Comparison of ENCODE assay signal across 8 cellular contexts in genomic region chr5:173055983-173056782, GRCh38. TPM values are rescaled to one million over a fixed set of nuclear protein-coding genes. Genes with fewer than 3 reads are reported as not detected.
DNase-seq lines count a peak whose midpoint lies in the region; ATAC-seq and TF ChIP-seq lines count a peak whose summit lies in the region.

Gene CREBRF, plus strand, starts transcription at chr5:173056352. Its CDS starts 24,424 bp downstream, at chr5:173080776.

- H3K27me3 Mint-ChIP-seq in activated CD4-positive, alpha-beta T cell treated with anti-CD3 and anti-CD28 coated beads for 36 hours, result no peaks in the 10 kb centered on the region

- H3K9ac ChIP-seq in BLaER1, result peak within 1 kb of the TSS; percentile 87

- DNase-seq in NCI-H524 treated with DMSO at 0.1 percent for 48 hours (lab: John Stamatoyannopoulos, UW) (peak; percentile 49), choroid plexus epithelial cell (ENCODE audit: low read depth) (peak; percentile 98), kidney tubule cell (ENCODE audit: low spot score) (peak; percentile 96)
- DNase-seq in activated CD4-positive, alpha-beta T cell treated with anti-CD3 and anti-CD28 coated beads for 36 hours, result peak; percentile 98
- DNase-seq in stimulated activated CD4-positive, alpha-beta T cell treated with anti-CD3 and anti-CD28 coated beads, Interleukin-1b, Interleukin-23, amount 100 ng/mL, for 1 hour (ENCODE audit: low read depth in 2 of 2), result peak; percentile 95

- H3K27ac ChIP-seq in BLaER1, result peak within 1 kb of the TSS; percentile 81

- peak within 1 kb of the TSS; percentile 99 for H3K4me3 ChIP-seq in BLaER1
- peak within 1 kb of the TSS; percentile 89 for H3K4me3 ChIP-seq in choroid plexus epithelial cell (ENCODE audit: low read depth, low read length)

- H3K4me1 ChIP-seq in BLaER1, result peaks cover 18% of the 10 kb centered on the region

- TF ChIP-seq CTCF in choroid plexus epithelial cell (conservative IDR thresholded peaks at IDR 0.05; ENCODE audit: low read depth, low read length), result no peak

- POLR2A ChIA-PET in activated CD4-positive, alpha-beta T cell treated with anti-CD3 and anti-CD28 coated beads for 36 hours (lab: Charles Lee), result interaction anchor here (0.6 to 1.4 kb wide), 6 partner anchors 9 to 274 kb away, joined by 3 to 16 read pairs (median 4); partner anchors contain the start of genes ATP6V0E1 and BNIP1

- H3K9me3 Mint-ChIP-seq in activated CD4-positive, alpha-beta T cell treated with anti-CD3 and anti-CD28 coated beads for 36 hours (ENCODE audit: low read depth), result no peaks in the 10 kb centered on the region

- intact Hi-C loops in activated CD4-positive, alpha-beta T cell treated with anti-CD3 and anti-CD28 coated beads for 36 hours (cut with DNase I, micrococcal nuclease), result loop anchor here (1.0 to 5.0 kb wide), 13 partner anchors 21 to 1667 kb away; partner anchors contain the start of genes BNIP1 (in 1 of the 2), BOD1 (in 1 of the 2), CPEB4 (in 1 of the 2) and DUSP1 (in 1 of the 2)

- H3K36me3 ChIP-seq in BLaER1, result peaks cover 10% of the 10 kb centered on the region; the same call in 1 of the 2 replicates

- ATAC-seq in GM19324 (IDR thresholded peaks at IDR 0.05; ENCODE audit: low FRiP score, unreplicated experiment) (peak; percentile 81), HG03460 (IDR thresholded peaks at IDR 0.05; ENCODE audit: unreplicated experiment) (peak; percentile 65)
- peak; percentile 68 for ATAC-seq in activated CD4-positive, alpha-beta T cell treated with anti-CD3 and anti-CD28 coated beads for 36 hours

- no peaks in the 10 kb centered on the region for H3K27me3 ChIP-seq in BLaER1

- H3K9me3 ChIP-seq in BLaER1, result no peaks in the 10 kb centered on the region

- peak within 1 kb of the TSS; percentile 95 for H3K4me3 Mint-ChIP-seq in activated CD4-positive, alpha-beta T cell treated with anti-CD3 and anti-CD28 coated beads for 36 hours

- H3K36me3 Mint-ChIP-seq in activated CD4-positive, alpha-beta T cell treated with anti-CD3 and anti-CD28 coated beads for 36 hours (ENCODE audit: low read depth), result no peaks in the 10 kb centered on the region

- peaks cover 43% of the 10 kb centered on the region for H3K4me1 Mint-ChIP-seq in activated CD4-positive, alpha-beta T cell treated with anti-CD3 and anti-CD28 coated beads for 36 hours

- peaks cover 44% of the 10 kb centered on the region for H4K20me1 ChIP-seq in BLaER1

- CTCF ChIA-PET in activated CD4-positive, alpha-beta T cell treated with anti-CD3 and anti-CD28 coated beads for 36 hours (lab: Charles Lee), result interaction anchor here (1.3 to 2.5 kb wide), 4 partner anchors 21 to 88 kb away, joined by 3 to 16 read pairs (median 8); partner anchors contain the start of genes ATP6V0E1 and BNIP1

- peak within 1 kb of the TSS; percentile 85 for H3K4me2 ChIP-seq in BLaER1

- H3K27ac Mint-ChIP-seq in activated CD4-positive, alpha-beta T cell treated with anti-CD3 and anti-CD28 coated beads for 36 hours, result peak within 1 kb of the TSS; percentile 97

RNA-seq across cellular contexts. Expression of gene CREBRF, which starts in this region (rescaled TPM):
- total RNA-seq in activated CD4-positive, alpha-beta T cell treated with anti-CD3 and anti-CD28 coated beads for 36 hours, result 10 to 100 TPM; 10.2 to 11.3 TPM

Comparison
In these comparisons a context has a peak if more than half of its experiments do, and no peak if none do; other contexts are left out.
1. Peak in every context shown above with its lines: DNase-seq, ATAC-seq, H3K4me3 ChIP-seq and H3K27ac ChIP-seq.